ENCODE assay signal across 10 cellular contexts in genomic region chr19:46975011-46975917, GRCh38. TPM values are rescaled to one million over a fixed set of nuclear protein-coding genes. Genes with fewer than 3 reads are reported as not detected.
DNase-seq lines count a peak whose midpoint lies in the region; ATAC-seq and TF ChIP-seq lines count a peak whose summit lies in the region.
"Had no signal": no experiment of that assay in that cellular context is flagged by ENCODE, and none has a peak within 500 bp of the region (broad histone marks: within the 10 kb centered on the region; RNA-seq: fewer than 3 reads in every experiment).

No MANE protein-coding gene starts in this region.

- H2AFZ ChIP-seq in mesenchymal stem cell (ENCODE audit: low read depth, low read length): no peak overlapping the region

- peak overlapping the region; percentile 70 for H4K8ac ChIP-seq in mesenchymal stem cell (ENCODE audit: low read length)

- H3K36me3 Mint-ChIP-seq in brain: peaks cover 9% of the 10 kb centered on the region

- peak overlapping the region; percentile 92 for H4K91ac ChIP-seq in mesenchymal stem cell (ENCODE audit: low read length)

- H3K9ac ChIP-seq in mesenchymal stem cell (ENCODE audit: low read length): peak overlapping the region; percentile 74

- no peak for TF ChIP-seq POLR2A in thyroid gland (IDR thresholded peaks at IDR 0.05)

- no peaks in the 10 kb centered on the region for H3K9me3 Mint-ChIP-seq in brain

- POLR2A ChIA-PET in HEK293 (lab: Yijun Ruan, JAX): interaction anchor here (0.5 to 1.8 kb wide), 5 partner anchors 48 to 479 kb away, joined by 4 to 6 read pairs (median 4); partner anchors contain the start of gene PNMA8B

- H2BK15ac ChIP-seq in mesenchymal stem cell (ENCODE audit: low read depth, poor library complexity, severe bottlenecking): no peak overlapping the region

- H3K27ac ChIP-seq in HEK293 (ENCODE audit: extremely low read depth, low read depth, low read length): peak overlapping the region; percentile 42
- H3K27ac ChIP-seq in mesenchymal stem cell (ENCODE audit: low read length, poor library complexity, severe bottlenecking): peak overlapping the region; percentile 96
- H3K27ac ChIP-seq in thyroid gland: peak overlapping the region; percentile 87 to 93 (median 90)
- H3K27ac ChIP-seq: SJCRH30 had no signal

- H3K36me3 ChIP-seq in HEK293 (ENCODE audit: control insufficient read depth in 2 of 2, insufficient read depth in 1 of 2, low read length in 2 of 2): no peaks in the 10 kb centered on the region; a peak in 1 of 3 replicates
- H3K36me3 ChIP-seq in mesenchymal stem cell (ENCODE audit: control insufficient read depth in 1 of 2, insufficient read depth in 2 of 2, low read depth in 1 of 2, low read length in 2 of 2): peaks cover 5 to 17% of the 10 kb centered on the region in 2 experiments
- H3K36me3 ChIP-seq in thyroid gland: no peaks in the 10 kb centered on the region
- H3K36me3 ChIP-seq: SJCRH30 had no signal

- peak overlapping the region; percentile 33 to 92 for H2BK12ac ChIP-seq in mesenchymal stem cell (ENCODE audit: low read length in 2 of 2)

- TF ChIP-seq CTCF in HEK293 (tag by site-specific recombination; IDR thresholded peaks at IDR 0.05) (no peak), brain (conservative IDR thresholded peaks at IDR 0.05) (no peak), thyroid gland (IDR thresholded peaks at IDR 0.05) (no peak)

- no peaks in the 10 kb centered on the region for H3K27me3 Mint-ChIP-seq in brain

- H3K4me3 Mint-ChIP-seq in brain: peak overlapping the region in 4 of 5 experiments; percentile 11 to 47 (median 21)

- no peak overlapping the region for H3K4me3 ChIP-seq in HEK293 (ENCODE audit: low read depth, low read length)
- peak overlapping the region in 1 of 2 experiments; percentile 0 for H3K4me3 ChIP-seq in mesenchymal stem cell (ENCODE audit: insufficient read depth in 1 of 2, low read depth in 1 of 2, low read length in 2 of 2)
- no peak overlapping the region for H3K4me3 ChIP-seq in thyroid gland (replicated peaks in 1 of 3)
- H3K4me3 ChIP-seq: mucosa of descending colon, SJCRH30 had no signal

- 58% methylated on average over 14 of the region's 16 CpGs for WGBS in mesenchymal stem cell
- WGBS in thyroid gland, 2 donors: 69 to 82% methylated on average over 16 of the region's 16 CpGs

- H3K4me1 Mint-ChIP-seq in brain: peaks cover 60% of the 10 kb centered on the region

- ATAC-seq in left lobe of liver: no peak

- H3K4ac ChIP-seq in mesenchymal stem cell (ENCODE audit: low read depth in 1 of 2, low read length in 2 of 2): peak overlapping the region; percentile 5 to 84

- H3K4me1 ChIP-seq in HEK293 (ENCODE audit: control insufficient read depth, insufficient read depth, low read length) (peaks cover 18% of the 10 kb centered on the region), mesenchymal stem cell (ENCODE audit: control insufficient read depth, insufficient read depth, low read depth, low read length) (peaks cover 47% of the 10 kb centered on the region), thyroid gland (peaks cover 50 to 59% of the 10 kb centered on the region in 2 donors)

- DNase-seq in mesenchymal stem cell (peak; percentile 64), thyroid gland (no peak), left lobe of liver (ENCODE audit: low spot score) (no peak), pons (ENCODE audit: low spot score) (no peak)
- DNase-seq in stimulated activated CD4-positive, alpha-beta T cell treated with anti-CD3 and anti-CD28 coated beads, Interleukin-4, amount 100 ng/mL, for 4 hours: no peak
- DNase-seq: NCI-H1436 treated with DMSO at 0.1 percent for 48 hours had no signal

- H3K27ac Mint-ChIP-seq in brain: peak overlapping the region; percentile 60 to 96 (median 86)

- H3K14ac ChIP-seq in mesenchymal stem cell (ENCODE audit: low read length in 2 of 2): no peak overlapping the region

- intact Hi-C loops in thyroid gland (cut with DNase I): no loop called here

- H2BK120ac ChIP-seq in mesenchymal stem cell (ENCODE audit: low read depth, low read length): peak overlapping the region; percentile 91

- peaks cover 26% of the 10 kb centered on the region for H3K79me1 ChIP-seq in mesenchymal stem cell (replicated peaks; ENCODE audit: low read length, poor library complexity, severe bottlenecking)

- no peaks in the 10 kb centered on the region for H3K27me3 ChIP-seq in mesenchymal stem cell (ENCODE audit: control insufficient read depth in 1 of 2, insufficient read depth in 1 of 2, low read length in 2 of 2)
- no peaks in the 10 kb centered on the region for H3K27me3 ChIP-seq in thyroid gland
- H3K27me3 ChIP-seq: SJCRH30 had no signal

- H2AK5ac ChIP-seq in mesenchymal stem cell (ENCODE audit: low read length, severe bottlenecking): peak overlapping the region; percentile 87

- H3K9me3 ChIP-seq in HEK293 (ENCODE audit: control insufficient read depth, insufficient read depth, low read depth, low read length): no peaks in the 10 kb centered on the region
- H3K9me3 ChIP-seq in mesenchymal stem cell (ENCODE audit: control insufficient read depth, low read length): no peaks in the 10 kb centered on the region
- H3K9me3 ChIP-seq in thyroid gland: no peaks in the 10 kb centered on the region
- H3K9me3 ChIP-seq: mucosa of descending colon, SJCRH30 had no signal

- no peak overlapping the region for H3K4me2 ChIP-seq in mesenchymal stem cell (ENCODE audit: low read length, poor library complexity, severe bottlenecking)

- no peak overlapping the region for H3K23ac ChIP-seq in mesenchymal stem cell (ENCODE audit: low read length in 2 of 2)

- H3K18ac ChIP-seq in mesenchymal stem cell (ENCODE audit: low read depth in 1 of 2, low read length in 2 of 2): peak overlapping the region; percentile 42 to 77

- CTCF ChIA-PET in HEK293 (lab: Yijun Ruan, JAX): interaction anchor here (0.8 to 3.5 kb wide), 7 partner anchors 11 to 247 kb away, joined by 3 to 33 read pairs (median 4); no protein-coding TSS in a partner anchor

- peak overlapping the region; percentile 57 for H2BK5ac ChIP-seq in mesenchymal stem cell (ENCODE audit: low read depth, low read length, poor library complexity, severe bottlenecking)

TF ChIP-seq in HEK293, 187 proteins besides CTCF, POLR2A, EP300 and RAD21:
- TF ChIP-seq MZF1 (tag by site-specific recombination; IDR thresholded peaks at IDR 0.05; ENCODE audit: borderline replicate concordance) (peak; percentile 77; the same call in 1 of the 2 replicates), OVOL3 (tag by site-specific recombination; IDR thresholded peaks at IDR 0.05) (no peak), GLIS1 (tag by site-specific recombination; IDR thresholded peaks at IDR 0.05) (peak; percentile 39; the same call in 1 of the 2 replicates), PBX3 (CRISPR knock-in tag; IDR thresholded peaks at IDR 0.05) (no peak), ZNF747 (tag by site-specific recombination; IDR thresholded peaks at IDR 0.05) (no peak), ZBTB44 (tag by site-specific recombination; IDR thresholded peaks at IDR 0.05) (no peak)

RNA-seq across cellular contexts. Expression of gene NPAS1, which starts 44.4 kb away (rescaled TPM):
- 6.0 TPM for polyA plus RNA-seq in brain (ENCODE audit: insufficient read depth, low read depth, low replicate concordance)
- 0.41 TPM for polyA plus RNA-seq in mesenchymal stem cell (2013, experiment 1 of 2)
- 0.47 TPM for polyA plus RNA-seq in mesenchymal stem cell (2013, experiment 2 of 2)
- total RNA-seq in thyroid gland: under 1 TPM in 2 of 4 donors, not detected in 2; 0.56 to 0.71 TPM
- 0.08 TPM for total RNA-seq in left lobe of liver
- total RNA-seq: SJCRH30 had no signal

Comparison
In these comparisons a context has a peak if more than half of its experiments do, and no peak if none do; other contexts are left out.
1. H3K27ac ChIP-seq: peak in every context shown above with its lines; median percentile 96 in mesenchymal stem cell; 90 in thyroid gland; 42 in HEK293.